In genomic region chr7:67842571-67842970, GRCh38 we compare ENCODE assay signal across 16 cellular contexts.
DNase-seq lines count a peak whose midpoint lies in the region; ATAC-seq and TF ChIP-seq lines count a peak whose summit lies in the region.
"Had no signal": no experiment of that assay in that cellular context is flagged by ENCODE, and none has a peak within 500 bp of the region (broad histone marks: within the 10 kb centered on the region; RNA-seq: fewer than 3 reads in every experiment).

No MANE protein-coding gene starts in this region.

- H3K4me3 ChIP-seq in hepatocyte, result no peak overlapping the region
- H3K4me3 ChIP-seq in smooth muscle cell, result no peak overlapping the region
- H3K4me3 ChIP-seq: BLaER1 treated with 17β-estradiol and CSF1 and Interleukin-3, amounts not matched to agents 10 nM and 100 nM had no signal

- H4K20me1 ChIP-seq in hepatocyte (ENCODE audit: insufficient read depth, poor library complexity, severe bottlenecking) (no peaks in the 10 kb centered on the region), smooth muscle cell (ENCODE audit: low read depth) (no peaks in the 10 kb centered on the region)
- H4K20me1 ChIP-seq: BLaER1 treated with 17β-estradiol and CSF1 and Interleukin-3, amounts not matched to agents 10 nM and 100 nM had no signal

- H3K79me2 ChIP-seq in hepatocyte (no peaks in the 10 kb centered on the region), smooth muscle cell (ENCODE audit: low read depth) (no peaks in the 10 kb centered on the region)

- DNase-seq in DMS 273 (lab: John Stamatoyannopoulos, UW; ENCODE audit: unreplicated experiment) (peak; percentile 13), DMS 273 treated with DMSO at 0.1 percent for 48 hours (lab: John Stamatoyannopoulos, UW) (no peak), OCI-M1 (lab: John Stamatoyannopoulos, UW) (peak; percentile 11), hepatocyte (ENCODE audit: low spot score) (no peak), smooth muscle cell (lab: John Stamatoyannopoulos, UW; ENCODE audit: unreplicated experiment) (no peak), sciatic nerve (ENCODE audit: low spot score) (no peak)
- DNase-seq in activated CD8-positive, alpha-beta memory T cell treated with anti-CD3 and anti-CD28 coated beads, Interleukin-2, amount 50 U/mL, for 4 hours, result no peak
- DNase-seq: CD4-positive, CD25-positive, alpha-beta regulatory T cell; DMS79; GOT3; HCEC 1CT; HFFc6; IMR-90 had no signal

- H3K36me3 ChIP-seq in hepatocyte (replicated peaks; ENCODE audit: insufficient read depth, low read depth) (no peaks in the 10 kb centered on the region), smooth muscle cell (ENCODE audit: low read depth) (no peaks in the 10 kb centered on the region)
- H3K36me3 ChIP-seq: BLaER1 treated with 17β-estradiol and CSF1 and Interleukin-3, amounts not matched to agents 10 nM and 100 nM had no signal

- peaks cover 5% of the 10 kb centered on the region for H3F3A ChIP-seq in smooth muscle cell (ENCODE audit: low read depth)

- intact Hi-C loops in sciatic nerve (cut with DNase I), result no loop called here

- H3K9ac ChIP-seq in smooth muscle cell (ENCODE audit: low read depth), result peak overlapping the region; percentile 85
- H3K9ac ChIP-seq: BLaER1 treated with 17β-estradiol and CSF1 and Interleukin-3, amounts not matched to agents 10 nM and 100 nM had no signal

- no peaks in the 10 kb centered on the region for H3K9me3 ChIP-seq in hepatocyte (ENCODE audit: low read depth)
- H3K9me3 ChIP-seq in smooth muscle cell (replicated peaks; ENCODE audit: low read depth), result no peaks in the 10 kb centered on the region

- ATAC-seq in sciatic nerve (no peak), HG02870 (IDR thresholded peaks at IDR 0.05; ENCODE audit: unreplicated experiment) (no peak)

- H3K27ac ChIP-seq in hepatocyte (peak overlapping the region; percentile 37), smooth muscle cell (ENCODE audit: low read depth) (peak overlapping the region; percentile 96)
- H3K27ac ChIP-seq: 22Rv1; BLaER1 treated with 17β-estradiol and CSF1 and Interleukin-3, amounts not matched to agents 10 nM and 100 nM had no signal

- H3K4me2 ChIP-seq in hepatocyte (no peak overlapping the region), smooth muscle cell (peak overlapping the region; percentile 59)
- H3K4me2 ChIP-seq: BLaER1 treated with 17β-estradiol and CSF1 and Interleukin-3, amounts not matched to agents 10 nM and 100 nM had no signal

- no peak for TF ChIP-seq CTCF in hepatocyte (IDR thresholded peaks at IDR 0.05; ENCODE audit: poor library complexity)
- TF ChIP-seq CTCF in smooth muscle cell (IDR thresholded peaks at IDR 0.05; ENCODE audit: borderline replicate concordance, insufficient read depth, poor library complexity, severe bottlenecking), result no peak

- H3K4me1 ChIP-seq in hepatocyte (ENCODE audit: insufficient read depth) (peaks cover 5% of the 10 kb centered on the region), smooth muscle cell (ENCODE audit: low read depth) (peaks cover 9% of the 10 kb centered on the region)
- H3K4me1 ChIP-seq: BLaER1 treated with 17β-estradiol and CSF1 and Interleukin-3, amounts not matched to agents 10 nM and 100 nM had no signal

- 62% methylated on average over 4 of the region's 4 CpGs for WGBS in hepatocyte (ENCODE audit: low lambda C conversion rate, missing lambda C conversion rate)
- WGBS in smooth muscle cell (ENCODE audit: low lambda C conversion rate), result 18% methylated on average over 4 of the region's 4 CpGs

- H2AFZ ChIP-seq in hepatocyte (no peak overlapping the region), smooth muscle cell (ENCODE audit: low read depth) (peak overlapping the region; percentile 49)

- H3K9me2 ChIP-seq in hepatocyte (replicated peaks; ENCODE audit: insufficient read depth), result no peaks in the 10 kb centered on the region

- H3K27me3 ChIP-seq in hepatocyte (no peaks in the 10 kb centered on the region), smooth muscle cell (ENCODE audit: low read depth) (no peaks in the 10 kb centered on the region)
- H3K27me3 ChIP-seq: BLaER1 treated with 17β-estradiol and CSF1 and Interleukin-3, amounts not matched to agents 10 nM and 100 nM had no signal

Comparison
In these comparisons a context has a peak if more than half of its experiments do, and no peak if none do; other contexts are left out.
1. DNase-seq: peak in DMS 273 (single experiment) and OCI-M1 (single experiment); none in DMS 273 treated with DMSO at 0.1 percent for 48 hours (single experiment), hepatocyte (single experiment), smooth muscle cell (single experiment), sciatic nerve (single experiment) and activated CD8-positive, alpha-beta memory T cell treated with anti-CD3 and anti-CD28 coated beads, Interleukin-2, amount 50 U/mL, for 4 hours (single experiment).